8 cellular contexts compared by ENCODE assay signal in the genomic region with DNA sequence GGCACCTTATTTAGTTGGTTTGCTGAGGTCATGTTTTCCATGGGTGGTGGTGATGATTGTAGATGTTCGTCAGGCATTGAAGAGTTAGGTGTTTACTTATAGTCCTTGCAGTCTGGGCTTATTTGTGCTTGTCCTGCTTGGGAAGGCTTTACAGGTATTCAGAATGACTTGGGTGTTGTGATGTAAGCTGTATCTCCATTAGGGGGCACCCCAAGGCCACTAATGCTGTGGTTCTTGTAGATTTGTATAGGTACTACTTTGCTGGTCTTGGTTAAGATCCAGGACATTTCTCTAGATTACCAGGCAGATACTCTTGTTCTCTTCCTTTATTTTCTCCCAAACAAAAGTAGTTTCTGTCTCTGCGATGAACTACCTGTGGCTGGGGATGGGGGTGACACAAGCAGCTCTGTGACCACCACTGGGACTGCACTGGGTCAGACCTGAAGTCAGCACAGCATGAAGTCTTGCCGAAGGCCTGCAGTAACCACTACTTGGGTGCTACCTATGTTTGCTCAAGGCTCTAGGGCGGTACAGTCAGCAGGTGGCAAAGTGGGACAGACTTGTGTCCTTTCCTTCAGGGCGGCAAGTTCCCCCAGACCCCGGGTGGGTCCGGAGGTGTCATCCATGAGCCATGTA. TPM values are rescaled to one million over a fixed set of nuclear protein-coding genes. Genes with fewer than 3 reads are reported as not detected.
DNase-seq lines count a peak whose midpoint lies in the region; ATAC-seq and TF ChIP-seq lines count a peak whose summit lies in the region.

No MANE protein-coding gene starts in this region.

- no peak overlapping the region for H3K27ac ChIP-seq in CD4-positive, alpha-beta memory T cell (ENCODE audit: low read depth, low read length)

- ATAC-seq in GM18868 (IDR thresholded peaks at IDR 0.05; ENCODE audit: unreplicated experiment) (peak; percentile 67), HG03280 (IDR thresholded peaks at IDR 0.05; ENCODE audit: unreplicated experiment) (peak; percentile 53), SK-N-SH treated with all-trans-retinoic acid at 6 μM for 48 hours (0 out of 3 replicates have a peak, but pooled peaks have one; percentile 33)

- no peak overlapping the region for H3K4me3 ChIP-seq in BJ (ENCODE audit: low read depth, low read length)
- no peak overlapping the region for H3K4me3 ChIP-seq in CD4-positive, alpha-beta memory T cell (ENCODE audit: low read length in 2 of 2)

- H3K36me3 ChIP-seq in BJ (ENCODE audit: control insufficient read depth, insufficient read depth, low read length) = no peaks in the 10 kb centered on the region
- H3K36me3 ChIP-seq in CD4-positive, alpha-beta memory T cell (ENCODE audit: insufficient read depth, low read length) = no peaks in the 10 kb centered on the region

- TF ChIP-seq CTCF in BJ (IDR thresholded peaks at IDR 0.05; ENCODE audit: insufficient read depth, low read depth, low read length) = peak; percentile 48

- no peaks in the 10 kb centered on the region for H3K9me3 ChIP-seq in CD4-positive, alpha-beta memory T cell (ENCODE audit: control insufficient read depth in 1 of 2, low read length in 2 of 2)

- POLR2A ChIA-PET in BJ (lab: Charles Lee) = no interaction called here
- POLR2A ChIA-PET in CD4-positive, alpha-beta memory T cell (lab: Charles Lee; ENCODE audit: partially characterized antibody) = no interaction called here

- no peak for DNase-seq in BJ (ENCODE audit: low read depth)
- peak; percentile 8 for DNase-seq in kidney glomerular epithelial cell (lab: John Stamatoyannopoulos, UW)
- DNase-seq in NCI-H2029 treated with DMSO at 0.1 percent for 48 hours (lab: John Stamatoyannopoulos, UW) = no peak
- no peak for DNase-seq in CD4-positive, alpha-beta memory T cell
- DNase-seq in cerebellum (ENCODE audit: low spot score) = no peak

- CTCF ChIA-PET in BJ (lab: Yijun Ruan, JAX) = interaction anchor here (1.0 kb wide), 1 partner anchor 11 kb away, joined by 3 read pairs; no protein-coding TSS in a partner anchor
- CTCF ChIA-PET in CD4-positive, alpha-beta memory T cell (lab: Charles Lee; ENCODE audit: partially characterized antibody) = no interaction called here

- H3K4me3 Mint-ChIP-seq in CD4-positive, alpha-beta memory T cell = peak overlapping the region in 1 of 8 donors; percentile 46

- H3K9me3 Mint-ChIP-seq in CD4-positive, alpha-beta memory T cell = peaks cover 0 to 16% (median under 1%) of the 10 kb centered on the region in 8 donors

- H3K27me3 Mint-ChIP-seq in CD4-positive, alpha-beta memory T cell = peaks cover 8 to 9% of the 10 kb centered on the region in 2 donors

- H3K4me1 Mint-ChIP-seq in CD4-positive, alpha-beta memory T cell = no peaks in the 10 kb centered on the region

- no peaks in the 10 kb centered on the region for H3K27me3 ChIP-seq in BJ (ENCODE audit: control insufficient read depth, insufficient read depth, low read length)
- H3K27me3 ChIP-seq in CD4-positive, alpha-beta memory T cell (ENCODE audit: insufficient read depth, low read length) = no peaks in the 10 kb centered on the region

- no peak overlapping the region for H3K27ac Mint-ChIP-seq in CD4-positive, alpha-beta memory T cell

- H3K4me1 ChIP-seq in CD4-positive, alpha-beta memory T cell (ENCODE audit: insufficient read depth, low read length) = no peaks in the 10 kb centered on the region

- peaks cover 2 to 15% of the 10 kb centered on the region in 2 donors for H3K36me3 Mint-ChIP-seq in CD4-positive, alpha-beta memory T cell

- intact Hi-C loops in CD4-positive, alpha-beta memory T cell (cut with micrococcal nuclease) = no loop called here

TF ChIP-seq in SK-N-SH treated with all-trans-retinoic acid at 6 μM for 48 hours, 23 proteins besides CTCF, POLR2A, EP300 and RAD21:
- TF ChIP-seq TOX (CRISPR knock-in tag; IDR thresholded peaks at IDR 0.05; ENCODE audit: borderline replicate concordance) = no peak
- no peak for TF ChIP-seq ZFP30 (CRISPR knock-in tag; IDR thresholded peaks at IDR 0.05)
- no peak for TF ChIP-seq ESRRG (CRISPR knock-in tag; IDR thresholded peaks at IDR 0.05)
- TF ChIP-seq GLIS3 (CRISPR knock-in tag; IDR thresholded peaks at IDR 0.05) = no peak
- TF ChIP-seq, protein P1, sequence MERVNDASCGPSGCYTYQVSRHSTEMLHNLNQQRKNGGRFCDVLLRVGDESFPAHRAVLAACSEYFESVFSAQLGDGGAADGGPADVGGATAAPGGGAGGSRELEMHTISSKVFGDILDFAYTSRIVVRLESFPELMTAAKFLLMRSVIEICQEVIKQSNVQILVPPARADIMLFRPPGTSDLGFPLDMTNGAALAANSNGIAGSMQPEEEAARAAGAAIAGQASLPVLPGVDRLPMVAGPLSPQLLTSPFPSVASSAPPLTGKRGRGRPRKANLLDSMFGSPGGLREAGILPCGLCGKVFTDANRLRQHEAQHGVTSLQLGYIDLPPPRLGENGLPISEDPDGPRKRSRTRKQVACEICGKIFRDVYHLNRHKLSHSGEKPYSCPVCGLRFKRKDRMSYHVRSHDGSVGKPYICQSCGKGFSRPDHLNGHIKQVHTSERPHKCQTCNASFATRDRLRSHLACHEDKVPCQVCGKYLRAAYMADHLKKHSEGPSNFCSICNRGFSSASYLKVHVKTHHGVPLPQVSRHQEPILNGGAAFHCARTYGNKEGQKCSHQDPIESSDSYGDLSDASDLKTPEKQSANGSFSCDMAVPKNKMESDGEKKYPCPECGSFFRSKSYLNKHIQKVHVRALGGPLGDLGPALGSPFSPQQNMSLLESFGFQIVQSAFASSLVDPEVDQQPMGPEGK (CRISPR knock-in tag; IDR thresholded peaks at IDR 0.05; ENCODE audit: borderline replicate concordance) = no peak
- TF ChIP-seq PPARA (CRISPR knock-in tag; IDR thresholded peaks at IDR 0.05; ENCODE audit: borderline replicate concordance) = no peak
- TF ChIP-seq CSDC2 (CRISPR knock-in tag; IDR thresholded peaks at IDR 0.05) = no peak
- TF ChIP-seq ZNF8 (CRISPR knock-in tag; IDR thresholded peaks at IDR 0.05) = no peak
- TF ChIP-seq, protein P2, sequence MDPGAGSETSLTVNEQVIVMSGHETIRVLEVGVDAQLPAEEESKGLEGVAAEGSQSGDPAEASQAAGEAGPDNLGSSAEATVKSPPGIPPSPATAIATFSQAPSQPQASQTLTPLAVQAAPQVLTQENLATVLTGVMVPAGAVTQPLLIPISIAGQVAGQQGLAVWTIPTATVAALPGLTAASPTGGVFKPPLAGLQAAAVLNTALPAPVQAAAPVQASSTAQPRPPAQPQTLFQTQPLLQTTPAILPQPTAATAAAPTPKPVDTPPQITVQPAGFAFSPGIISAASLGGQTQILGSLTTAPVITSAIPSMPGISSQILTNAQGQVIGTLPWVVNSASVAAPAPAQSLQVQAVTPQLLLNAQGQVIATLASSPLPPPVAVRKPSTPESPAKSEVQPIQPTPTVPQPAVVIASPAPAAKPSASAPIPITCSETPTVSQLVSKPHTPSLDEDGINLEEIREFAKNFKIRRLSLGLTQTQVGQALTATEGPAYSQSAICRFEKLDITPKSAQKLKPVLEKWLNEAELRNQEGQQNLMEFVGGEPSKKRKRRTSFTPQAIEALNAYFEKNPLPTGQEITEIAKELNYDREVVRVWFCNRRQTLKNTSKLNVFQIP (CRISPR knock-in tag; IDR thresholded peaks at IDR 0.05; ENCODE audit: borderline replicate concordance, low read depth) = no peak
- no peak for TF ChIP-seq ZC3H10 (CRISPR knock-in tag; IDR thresholded peaks at IDR 0.05)
- TF ChIP-seq, protein P3, sequence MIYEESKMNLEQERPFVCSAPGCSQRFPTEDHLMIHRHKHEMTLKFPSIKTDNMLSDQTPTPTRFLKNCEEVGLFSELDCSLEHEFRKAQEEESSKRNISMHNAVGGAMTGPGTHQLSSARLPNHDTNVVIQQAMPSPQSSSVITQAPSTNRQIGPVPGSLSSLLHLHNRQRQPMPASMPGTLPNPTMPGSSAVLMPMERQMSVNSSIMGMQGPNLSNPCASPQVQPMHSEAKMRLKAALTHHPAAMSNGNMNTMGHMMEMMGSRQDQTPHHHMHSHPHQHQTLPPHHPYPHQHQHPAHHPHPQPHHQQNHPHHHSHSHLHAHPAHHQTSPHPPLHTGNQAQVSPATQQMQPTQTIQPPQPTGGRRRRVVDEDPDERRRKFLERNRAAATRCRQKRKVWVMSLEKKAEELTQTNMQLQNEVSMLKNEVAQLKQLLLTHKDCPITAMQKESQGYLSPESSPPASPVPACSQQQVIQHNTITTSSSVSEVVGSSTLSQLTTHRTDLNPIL (CRISPR knock-in tag; IDR thresholded peaks at IDR 0.05; ENCODE audit: low read depth) = no peak
- no peak for TF ChIP-seq BACH2 (CRISPR knock-in tag; IDR thresholded peaks at IDR 0.05; ENCODE audit: borderline replicate concordance)

RNA-seq across cellular contexts. Expression of a gene that starts 35.8 kb away (rescaled TPM):
- 7.3 and 9.1 TPM in 2 replicates for polyA plus RNA-seq in BJ (2011; rRNA removed)
- polyA minus RNA-seq in BJ (2011; rRNA and poly(A)+ RNA removed) = 5.9 and 7.9 TPM in 2 replicates
- 10 to 100 TPM; 18.0 to 21.5 TPM for total RNA-seq in CD4-positive, alpha-beta memory T cell
- polyA plus RNA-seq in CD4-positive, alpha-beta memory T cell = 10 to 100 TPM; 15.0 to 19.4 TPM
- total RNA-seq in cerebellum = 13.3 TPM
